Comparison of ENCODE assay signal across 13 cellular contexts in the genomic region with DNA sequence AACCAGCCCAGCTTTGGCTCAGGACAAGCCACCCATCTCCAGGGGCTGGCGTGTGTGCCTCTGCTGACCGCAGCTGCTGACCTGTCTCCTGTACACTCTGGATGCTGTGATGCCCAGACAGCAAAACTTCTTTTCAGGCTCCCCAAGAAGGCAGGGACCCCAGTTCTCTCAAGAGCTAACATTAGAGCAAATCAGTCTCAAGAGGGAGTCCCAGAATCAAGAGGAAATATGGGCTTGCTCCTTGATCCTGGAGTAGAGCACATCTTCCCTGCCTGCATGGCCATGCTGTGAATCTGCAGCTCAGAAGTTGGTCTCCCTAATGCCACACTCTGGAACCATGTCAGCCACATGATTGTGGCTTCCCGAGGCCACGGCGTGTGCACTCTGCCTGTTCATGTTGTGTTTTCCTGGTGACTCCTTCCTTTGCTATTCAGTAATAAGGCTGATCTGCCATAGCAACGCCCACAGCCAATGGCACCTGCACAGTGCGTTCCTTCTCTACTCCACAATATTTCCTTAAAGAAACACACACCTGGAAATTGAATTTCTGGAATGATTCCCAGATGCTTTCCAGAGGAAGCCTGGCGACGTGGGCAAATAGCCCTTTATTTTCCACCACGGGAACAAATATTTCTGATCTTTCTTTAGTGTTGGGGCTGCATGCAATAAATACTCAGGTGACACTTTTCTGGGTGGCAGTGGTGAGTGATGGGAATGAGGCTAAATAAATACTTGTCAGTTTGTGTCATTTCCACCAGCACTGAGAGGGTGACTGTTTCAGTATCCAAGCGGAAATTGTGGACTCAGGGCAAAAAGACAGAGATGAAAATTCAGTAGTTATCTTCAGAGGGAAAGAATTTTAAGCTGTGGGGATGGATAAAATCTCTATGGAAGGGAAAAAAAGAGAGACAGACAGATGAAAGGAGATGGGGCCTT. TPM values are rescaled to one million over a fixed set of nuclear protein-coding genes. Genes with fewer than 3 reads are reported as not detected.
DNase-seq lines count a peak whose midpoint lies in the region; ATAC-seq and TF ChIP-seq lines count a peak whose summit lies in the region.
"Had no signal": no experiment of that assay in that cellular context is flagged by ENCODE, and none has a peak within 500 bp of the region (broad histone marks: within the 10 kb centered on the region; RNA-seq: fewer than 3 reads in every experiment).

No MANE protein-coding gene starts in this region.

- CTCF ChIA-PET in OCI-LY7 (lab: Charles Lee; ENCODE audit: unreplicated experiment), result no interaction called here

- H4K20me1 ChIP-seq in OCI-LY7 (ENCODE audit: insufficient read depth, low read length), result no peaks in the 10 kb centered on the region
- H4K20me1 ChIP-seq: BLaER1 had no signal

- no peaks in the 10 kb centered on the region for H3K9me3 Mint-ChIP-seq in activated naive CD4-positive, alpha-beta T cell treated with anti-CD3 and anti-CD28 coated beads, Interleukin-2, amount 50 U/mL, for 24 hours
- peaks cover 0 to 3% of the 10 kb centered on the region in 2 donors for H3K9me3 Mint-ChIP-seq in activated naive CD4-positive, alpha-beta T cell treated with anti-CD3 and anti-CD28 coated beads, Interleukin-2, amount 50 U/mL, for 72 hours

- H3K4me3 Mint-ChIP-seq in activated naive CD4-positive, alpha-beta T cell treated with anti-CD3 and anti-CD28 coated beads, Interleukin-2, amount 50 U/mL, for 24 hours, result no peak overlapping the region

- BruUV-seq in OCI-LY7 (replicated peaks; lab: Mats Ljungman, UMichigan), result no TSS peak

- H2AFZ ChIP-seq in OCI-LY7 (ENCODE audit: low read length), result no peak overlapping the region

- peaks cover 15% of the 10 kb centered on the region for H3K27me3 Mint-ChIP-seq in activated naive CD4-positive, alpha-beta T cell treated with anti-CD3 and anti-CD28 coated beads, Interleukin-2, amount 50 U/mL, for 24 hours

- H3K4me3 ChIP-seq in OCI-LY7 (ENCODE audit: low read depth, low read length, poor library complexity, severe bottlenecking), result no peak overlapping the region
- H3K4me3 ChIP-seq: BLaER1 had no signal

- TF ChIP-seq CTCF in VCaP (conservative IDR thresholded peaks at IDR 0.05) (no peak), OCI-LY7 (conservative IDR thresholded peaks at IDR 0.05; ENCODE audit: low read length) (no peak)

- H3K27ac Mint-ChIP-seq in activated naive CD4-positive, alpha-beta T cell treated with anti-CD3 and anti-CD28 coated beads, Interleukin-2, amount 50 U/mL, for 24 hours, result peak overlapping the region; percentile 46
- H3K27ac Mint-ChIP-seq in activated naive CD4-positive, alpha-beta T cell treated with anti-CD3 and anti-CD28 coated beads, Interleukin-2, amount 50 U/mL, for 72 hours, result no peak overlapping the region

- H3K4me1 ChIP-seq in OCI-LY7 (ENCODE audit: insufficient read depth, low read length, poor library complexity, severe bottlenecking), result no peaks in the 10 kb centered on the region
- H3K4me1 ChIP-seq: BLaER1 had no signal

- no peak overlapping the region for H3K4me2 ChIP-seq in OCI-LY7 (ENCODE audit: low read length)
- H3K4me2 ChIP-seq: BLaER1 had no signal

- no peaks in the 10 kb centered on the region for H3K79me2 ChIP-seq in OCI-LY7 (ENCODE audit: insufficient read depth, low read depth, low read length)

- no peak for ATAC-seq in activated naive CD4-positive, alpha-beta T cell treated with anti-CD3 and anti-CD28 coated beads, Interleukin-2, amount 50 U/mL, for 72 hours
- ATAC-seq in GM18873 (IDR thresholded peaks at IDR 0.05; ENCODE audit: low FRiP score, unreplicated experiment), result no peak
- ATAC-seq: HepG2 had no signal

- no peaks in the 10 kb centered on the region for H3K4me1 Mint-ChIP-seq in activated naive CD4-positive, alpha-beta T cell treated with anti-CD3 and anti-CD28 coated beads, Interleukin-2, amount 50 U/mL, for 24 hours

- intact Hi-C loops in OCI-LY7 (cut with micrococcal nuclease; ENCODE audit: unreplicated experiment), result no loop called here

- H3K27ac ChIP-seq in VCaP (peak overlapping the region; percentile 41; the same call in 1 of the 2 replicates), OCI-LY7 (ENCODE audit: low read depth, low read length, poor library complexity, severe bottlenecking) (no peak overlapping the region)
- H3K27ac ChIP-seq: BLaER1 had no signal

- DNase-seq in activated naive CD4-positive, alpha-beta T cell treated with anti-CD3 and anti-CD28 coated beads, Interleukin-2, amount 50 U/mL, for 72 hours (ENCODE audit: low spot score in 2 of 2), result no peak
- peak; percentile 86 for DNase-seq in iris pigment epithelial cell (ENCODE audit: low read depth)
- no peak for DNase-seq in cerebellar cortex (ENCODE audit: low spot score)
- no peak for DNase-seq in effector CD4-positive, alpha-beta T cell
- no peak for DNase-seq in OCI-LY7 (ENCODE audit: low spot score)
- DNase-seq: central memory CD4-positive, alpha-beta T cell; H7 had no signal

- POLR2A ChIA-PET in OCI-LY7 (lab: Charles Lee), result interaction anchor here (0.6 kb wide), 1 partner anchor 585 kb away, joined by 3 read pairs; no protein-coding TSS in a partner anchor

- no peaks in the 10 kb centered on the region for H3K9me2 ChIP-seq in OCI-LY7 (ENCODE audit: insufficient read depth, low read length)

- no peaks in the 10 kb centered on the region for H3K36me3 Mint-ChIP-seq in activated naive CD4-positive, alpha-beta T cell treated with anti-CD3 and anti-CD28 coated beads, Interleukin-2, amount 50 U/mL, for 24 hours
- no peaks in the 10 kb centered on the region for H3K36me3 Mint-ChIP-seq in activated naive CD4-positive, alpha-beta T cell treated with anti-CD3 and anti-CD28 coated beads, Interleukin-2, amount 50 U/mL, for 72 hours

- no peaks in the 10 kb centered on the region for H3K9me3 ChIP-seq in OCI-LY7 (ENCODE audit: low read length)

- no peaks in the 10 kb centered on the region for H3K36me3 ChIP-seq in OCI-LY7 (ENCODE audit: insufficient read depth, low read length)
- H3K36me3 ChIP-seq: BLaER1 had no signal

RNA-seq across cellular contexts. Expression of gene THSD4, which starts 21.9 kb away (rescaled TPM):
- total RNA-seq in activated naive CD4-positive, alpha-beta T cell treated with anti-CD3 and anti-CD28 coated beads, Interleukin-2, amount 50 U/mL, for 72 hours, result not detected
- not detected in 2 replicates for total RNA-seq in OCI-LY7 (2014; rRNA removed; shearing (Covaris generic))
- total RNA-seq in OCI-LY7 (2022), result not detected in 2 replicates
- total RNA-seq: activated CD8-positive, alpha-beta memory T cell treated with anti-CD3 and anti-CD28 coated beads for 36 hours had no signal
